Comparison of ENCODE assay signal across 8 cellular contexts in the genomic region with DNA sequence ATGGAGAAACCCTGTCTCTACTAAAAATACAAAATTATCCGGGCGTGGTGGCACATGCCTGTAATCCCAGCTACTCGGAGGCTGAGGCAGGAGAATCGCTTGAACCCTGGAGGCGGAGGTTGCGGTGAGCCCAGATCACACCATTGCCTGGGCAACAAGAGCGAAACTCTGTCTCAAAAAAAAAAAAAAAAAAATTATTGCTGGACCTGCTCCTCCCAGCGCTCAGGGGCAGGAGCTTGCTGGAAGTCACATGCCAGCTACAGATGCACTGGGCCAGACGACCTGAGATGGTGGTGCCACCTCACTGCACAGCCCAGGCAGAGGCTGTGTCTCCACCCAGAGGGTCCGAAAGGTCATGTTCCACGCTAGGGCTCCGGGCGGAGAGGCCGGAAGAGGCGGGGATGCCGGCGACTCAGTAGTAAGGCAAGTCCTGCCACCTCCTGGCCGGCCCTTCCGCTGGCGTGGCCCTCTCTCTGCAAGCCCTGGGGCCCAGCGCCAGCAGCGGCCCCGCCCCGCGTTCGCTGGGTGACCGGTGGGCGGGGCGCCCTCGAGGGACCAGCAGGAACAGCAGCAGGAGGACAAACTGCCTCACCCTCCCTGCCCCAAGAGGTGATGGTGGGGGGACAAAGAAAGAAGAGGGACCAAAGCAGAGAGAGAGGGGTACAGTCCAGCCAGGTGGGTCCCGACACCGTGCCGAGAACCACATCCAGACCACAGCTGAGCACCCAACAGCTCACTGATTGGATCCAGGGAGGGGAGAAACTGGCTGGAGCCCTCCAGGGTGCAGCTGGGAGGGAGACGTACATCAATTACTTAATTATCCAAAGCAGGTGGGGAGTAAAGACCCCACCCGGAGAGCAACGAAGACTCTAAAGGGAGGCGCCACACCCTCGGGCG. TPM values are rescaled to one million over a fixed set of nuclear protein-coding genes. Genes with fewer than 3 reads are reported as not detected.
DNase-seq lines count a peak whose midpoint lies in the region; ATAC-seq, FAIRE-seq and TF ChIP-seq lines count a peak whose summit lies in the region.

No MANE protein-coding gene starts in this region.

- H3K4me1 ChIP-seq in RWPE2 (ENCODE audit: insufficient read depth, poor library complexity, severe bottlenecking): peaks cover 40% of the 10 kb centered on the region
- peaks cover 32% of the 10 kb centered on the region for H3K4me1 ChIP-seq in ectodermal cell (ENCODE audit: control insufficient read depth, insufficient read depth, low read length)
- H3K4me1 ChIP-seq in liver (ENCODE audit: control insufficient read depth in 4 of 4, insufficient read depth in 4 of 4, low read length in 3 of 4): peaks cover 16 to 63% (median 54%) of the 10 kb centered on the region in 4 donors
- H3K4me1 ChIP-seq in stomach: peaks cover 71 to 84% (median 76%) of the 10 kb centered on the region in 4 donors

- ATAC-seq in RWPE2 (ENCODE audit: low read depth) (peak; percentile 17), HG03196 (IDR thresholded peaks at IDR 0.05; ENCODE audit: unreplicated experiment) (no peak)

- intact Hi-C loops in stomach (cut with DNase I; ENCODE audit: low total_unique reads): no loop called here

- WGBS in ectodermal cell, 2 experiments: 33 to 36% methylated on average over 39 of the region's 39 CpGs
- WGBS in liver: 15% methylated on average over 39 of the region's 39 CpGs
- WGBS in stomach, 5 donors: 12 to 31% (median 18%) methylated on average over 31 to 39 of the region's 39 CpGs

- H3K36me3 ChIP-seq in RWPE2 (ENCODE audit: low read depth) (peaks cover 15% of the 10 kb centered on the region; the same call in 1 of the 2 replicates), ectodermal cell (ENCODE audit: control insufficient read depth, insufficient read depth, low read length) (peaks cover 7% of the 10 kb centered on the region), liver (ENCODE audit: control insufficient read depth in 4 of 4, insufficient read depth in 3 of 4, low read depth in 1 of 4, low read length in 3 of 4) (no peaks in the 10 kb centered on the region), stomach (peaks cover 10 to 26% (median 12%) of the 10 kb centered on the region in 4 donors)

- peak overlapping the region; percentile 14 for H3K4me3 ChIP-seq in RWPE2 (ENCODE audit: severe bottlenecking)
- H3K4me3 ChIP-seq in ectodermal cell (ENCODE audit: insufficient read depth, low read depth, low read length): peak overlapping the region; percentile 93
- peak overlapping the region in 2 of 3 donors; percentile 28 to 38 for H3K4me3 ChIP-seq in liver (ENCODE audit: low read depth in 1 of 3, low read length in 3 of 3)
- peak overlapping the region; percentile 22 to 87 (median 48) for H3K4me3 ChIP-seq in stomach

- no peaks in the 10 kb centered on the region for H3K27me3 ChIP-seq in RWPE2 (ENCODE audit: insufficient read depth, poor library complexity, severe bottlenecking)
- H3K27me3 ChIP-seq in ectodermal cell (ENCODE audit: control insufficient read depth, insufficient read depth, low read length, poor library complexity, severe bottlenecking): peaks cover 18% of the 10 kb centered on the region
- H3K27me3 ChIP-seq in liver (ENCODE audit: control insufficient read depth in 4 of 4, insufficient read depth in 4 of 4, low read length in 3 of 4): no peaks in the 10 kb centered on the region
- H3K27me3 ChIP-seq in stomach: no peaks in the 10 kb centered on the region

- no peak for FAIRE-seq in GM12891 (lab: Jason Lieb, UNC)

- H3K9ac ChIP-seq in liver (ENCODE audit: low read depth in 1 of 2, low read length in 2 of 2): no peak overlapping the region

- peak; percentile 61 to 63 for TF ChIP-seq RAD21 in liver (IDR thresholded peaks at IDR 0.05)

- TF ChIP-seq CTCF in AG09319 (IDR thresholded peaks at IDR 0.05; ENCODE audit: low read depth, low read length) (peak; percentile 32), RWPE2 (IDR thresholded peaks at IDR 0.05; ENCODE audit: poor library complexity, severe bottlenecking) (peak; percentile 27), liver (IDR thresholded peaks at IDR 0.05; ENCODE audit: low read depth, low read length, missing input control) (peak; percentile 32), stomach (IDR thresholded peaks at IDR 0.05) (peak in 2 of 7 experiments; percentile 59 to 62)

- DNase-seq in AG09319 (ENCODE audit: extremely low read depth, low read depth): peak; percentile 80
- DNase-seq in HK-2 (ENCODE audit: unreplicated experiment): peak; percentile 97
- DNase-seq in RWPE2 (ENCODE audit: low spot score): peak; percentile 86
- DNase-seq in stomach: peak; percentile 98
- no peak for DNase-seq in GM12891 (ENCODE audit: insufficient read length, low spot score)

- TF ChIP-seq EP300 in stomach (IDR thresholded peaks at IDR 0.05): no peak

- H3K27ac ChIP-seq in RWPE2 (ENCODE audit: poor library complexity, severe bottlenecking) (peak overlapping the region; percentile 100), ectodermal cell (ENCODE audit: insufficient read depth, low read depth, low read length, poor library complexity, severe bottlenecking) (no peak overlapping the region), liver (ENCODE audit: low read depth in 1 of 2, low read length in 2 of 2) (peak overlapping the region; percentile 92 to 100), stomach (peak overlapping the region; percentile 99 to 100 (median 100))

- TF ChIP-seq POLR2A in stomach (IDR thresholded peaks at IDR 0.05): no peak
- no peak; the same call in 1 of the 2 replicates for TF ChIP-seq POLR2A in GM12891 (IDR thresholded peaks at IDR 0.05; ENCODE audit: low read depth, low read length)

- H3K9me3 ChIP-seq in RWPE2 (ENCODE audit: severe bottlenecking) (no peaks in the 10 kb centered on the region), ectodermal cell (ENCODE audit: control insufficient read depth, low read length) (no peaks in the 10 kb centered on the region), liver (ENCODE audit: control insufficient read depth in 4 of 4, low read length in 3 of 4) (no peaks in the 10 kb centered on the region), stomach (no peaks in the 10 kb centered on the region)

TF ChIP-seq in liver, 16 proteins besides CTCF, POLR2A, EP300 and RAD21 (continues in another document):
- TF ChIP-seq EGR1 (IDR thresholded peaks at IDR 0.05; ENCODE audit: low read depth in 2 of 2): peak in 1 of 2 donors; percentile 75
- peak; percentile 90 for TF ChIP-seq NR2F2 (IDR thresholded peaks at IDR 0.05)
- TF ChIP-seq YY1 (IDR thresholded peaks at IDR 0.05): peak; percentile 91
- TF ChIP-seq SP1 (IDR thresholded peaks at IDR 0.05): peak; percentile 94
- peak; percentile 70 to 81 for TF ChIP-seq JUND (IDR thresholded peaks at IDR 0.05)
- TF ChIP-seq FOXA1 (IDR thresholded peaks at IDR 0.05): peak; percentile 78
- TF ChIP-seq, protein P1, sequence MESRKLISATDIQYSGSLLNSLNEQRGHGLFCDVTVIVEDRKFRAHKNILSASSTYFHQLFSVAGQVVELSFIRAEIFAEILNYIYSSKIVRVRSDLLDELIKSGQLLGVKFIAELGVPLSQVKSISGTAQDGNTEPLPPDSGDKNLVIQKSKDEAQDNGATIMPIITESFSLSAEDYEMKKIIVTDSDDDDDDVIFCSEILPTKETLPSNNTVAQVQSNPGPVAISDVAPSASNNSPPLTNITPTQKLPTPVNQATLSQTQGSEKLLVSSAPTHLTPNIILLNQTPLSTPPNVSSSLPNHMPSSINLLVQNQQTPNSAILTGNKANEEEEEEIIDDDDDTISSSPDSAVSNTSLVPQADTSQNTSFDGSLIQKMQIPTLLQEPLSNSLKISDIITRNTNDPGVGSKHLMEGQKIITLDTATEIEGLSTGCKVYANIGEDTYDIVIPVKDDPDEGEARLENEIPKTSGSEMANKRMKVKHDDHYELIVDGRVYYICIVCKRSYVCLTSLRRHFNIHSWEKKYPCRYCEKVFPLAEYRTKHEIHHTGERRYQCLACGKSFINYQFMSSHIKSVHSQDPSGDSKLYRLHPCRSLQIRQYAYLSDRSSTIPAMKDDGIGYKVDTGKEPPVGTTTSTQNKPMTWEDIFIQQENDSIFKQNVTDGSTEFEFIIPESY (IDR thresholded peaks at IDR 0.05): peak; percentile 92

TF ChIP-seq in GM12891, 5 proteins besides CTCF, POLR2A, EP300 and RAD21:
- no peak for TF ChIP-seq POLR2AphosphoS5 (IDR thresholded peaks at IDR 0.05; ENCODE audit: low read depth, low read length)
- TF ChIP-seq POU2F2 (IDR thresholded peaks at IDR 0.05; ENCODE audit: low read depth, low read length): no peak
- no peak for TF ChIP-seq SPI1 (IDR thresholded peaks at IDR 0.05; ENCODE audit: low read depth, low read length)
- TF ChIP-seq TAF1 (IDR thresholded peaks at IDR 0.05; ENCODE audit: low read depth, low read length): no peak
- no peak for TF ChIP-seq PAX5 (IDR thresholded peaks at IDR 0.05; ENCODE audit: insufficient read depth, low read length, severe bottlenecking)

RNA-seq across cellular contexts. Expression of gene RHOF, which starts 3.6 kb away (rescaled TPM):
- 26.7 TPM for polyA plus RNA-seq in ectodermal cell (2013, experiment 1 of 4)
- 27.0 TPM for polyA plus RNA-seq in ectodermal cell (2013, experiment 2 of 4)
- 19.1 TPM for polyA plus RNA-seq in ectodermal cell (2013, experiment 3 of 4)
- 22.4 TPM for polyA plus RNA-seq in ectodermal cell (2013, experiment 4 of 4)
- 1 to 10 TPM; 5.9 to 7.0 TPM for total RNA-seq in liver
- 1 to 10 TPM in 1 of 2 donors, under 1 TPM in 1; 0.97 to 1.1 TPM for polyA plus RNA-seq in liver
- total RNA-seq in stomach: 100 to 1,000 TPM in 1 of 5 donors, 10 to 100 TPM in 3, 1 to 10 TPM in 1; 8.0 to 105 (median 29.5) TPM
- 10 to 100 TPM in 2 of 3 donors, 1 to 10 TPM in 1; 3.2 to 36.4 (median 13.6) TPM for polyA plus RNA-seq in stomach
- polyA plus RNA-seq in GM12891 (2012; ENCODE audit: low read depth, missing spikeins): 34.6 TPM

RNA-seq across cellular contexts. Expression of gene SETD1B, which starts 6.7 kb away (rescaled TPM):
- 15.0 TPM for polyA plus RNA-seq in ectodermal cell (2013, experiment 1 of 4)
- polyA plus RNA-seq in ectodermal cell (2013, experiment 2 of 4): 17.0 TPM
- 13.2 TPM for polyA plus RNA-seq in ectodermal cell (2013, experiment 3 of 4)
- polyA plus RNA-seq in ectodermal cell (2013, experiment 4 of 4): 15.1 TPM
- total RNA-seq in liver (1 to 10 TPM; 4.3 to 7.9 TPM), stomach (10 to 100 TPM in 3 of 5 donors, 1 to 10 TPM in 2; 7.2 to 27.5 (median 11.7) TPM)
- polyA plus RNA-seq in liver (1 to 10 TPM; 1.8 to 5.8 TPM), stomach (1 to 10 TPM; 3.2 to 5.4 (median 5.3) TPM)
- 3.1 TPM for polyA plus RNA-seq in GM12891 (2012; ENCODE audit: low read depth, missing spikeins)

Comparison
In these comparisons a context has a peak if more than half of its experiments do, and no peak if none do; other contexts are left out.
1. H3K4me3 ChIP-seq: peak in every context shown above with its lines; median percentile 93 in ectodermal cell; 48 in stomach; 33 in liver; 14 in RWPE2.